8 cellular contexts compared by ENCODE assay signal in the genomic region with DNA sequence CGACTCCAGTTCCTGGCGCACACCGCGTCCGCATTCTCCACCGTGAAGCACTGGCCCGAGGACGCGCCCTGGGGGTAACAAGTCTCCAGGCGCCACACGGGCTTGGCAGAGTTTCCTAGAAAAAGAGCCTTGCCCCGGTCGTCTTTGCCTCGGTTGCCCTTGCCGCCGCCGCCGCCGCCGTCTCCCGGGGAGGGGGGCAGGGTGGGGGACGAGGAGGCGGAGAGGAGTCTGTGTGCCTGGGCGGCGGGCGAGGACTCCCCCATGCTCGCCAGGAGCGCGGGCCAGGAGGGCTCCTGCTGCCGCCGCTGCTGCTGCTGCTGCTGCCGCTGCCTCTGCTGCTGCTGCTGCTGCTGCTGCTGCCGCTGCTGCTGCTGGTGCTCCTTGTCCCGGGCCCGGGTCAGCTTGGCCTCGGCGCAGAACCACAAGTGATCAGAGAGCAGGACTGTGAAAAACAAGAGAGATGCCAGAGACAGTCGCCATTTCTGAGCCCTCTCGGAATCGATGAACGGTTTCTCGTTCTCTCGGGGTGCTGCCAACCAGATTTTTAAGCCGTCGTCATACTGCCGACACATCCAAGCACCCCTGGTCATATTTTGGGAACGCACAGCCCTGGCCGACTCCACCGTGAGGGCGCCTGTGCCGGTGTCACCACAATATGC.
DNase-seq lines count a peak whose midpoint lies in the region; ATAC-seq, FAIRE-seq and TF ChIP-seq lines count a peak whose summit lies in the region.

No MANE protein-coding gene starts in this region.

- H3K18ac ChIP-seq in H1 (ENCODE audit: extremely low read depth, low read length), result no peak overlapping the region

- H2AFZ ChIP-seq in H1 (ENCODE audit: low read length) (no peak overlapping the region; the same call in 1 of the 2 replicates), neuron (ENCODE audit: low read depth, low read length) (peak overlapping the region; percentile 99)

- peak overlapping the region in 3 of 8 donors; percentile 5 to 32 (median 24) for H3K4me3 Mint-ChIP-seq in CD4-positive, alpha-beta memory T cell

- no peak overlapping the region for H4K8ac ChIP-seq in H1 (ENCODE audit: extremely low read depth, insufficient read depth, low read length)

- no peak overlapping the region for H4K91ac ChIP-seq in H1 (replicated peaks; ENCODE audit: insufficient read length, low read length)

- H3K27ac ChIP-seq in H1 (ENCODE audit: low read depth, low read length), result no peak overlapping the region
- no peak overlapping the region for H3K27ac ChIP-seq in CD4-positive, alpha-beta memory T cell (ENCODE audit: low read depth, low read length)

- no peak for TF ChIP-seq POLR2A in H1 (IDR thresholded peaks at IDR 0.05; ENCODE audit: control extremely low read depth in 1 of 2, low read depth in 2 of 2, low read length in 2 of 2)

- no peak for TF ChIP-seq EP300 in H1 (IDR thresholded peaks at IDR 0.05; ENCODE audit: borderline replicate concordance in 1 of 2, low read depth in 2 of 2, low read length in 2 of 2)

- ATAC-seq in HG02884 (IDR thresholded peaks at IDR 0.05; ENCODE audit: unreplicated experiment), result no peak

- H3K4ac ChIP-seq in H1 (replicated peaks; ENCODE audit: insufficient read length, low read depth, low read length), result no peak overlapping the region

- peaks cover 0 to 4% of the 10 kb centered on the region in 2 experiments; a peak in 2 of 4 replicates for H3K79me2 ChIP-seq in H1 (ENCODE audit: control insufficient read depth in 1 of 2, insufficient read depth in 2 of 2, low read length in 2 of 2)

- H3K27me3 ChIP-seq in H1 (replicated peaks in 1 of 4; ENCODE audit: control insufficient read depth in 3 of 4, extremely low read depth in 1 of 4, insufficient read depth in 3 of 4, low read length in 3 of 4) (peaks cover 0 to 36% (median 20%) of the 10 kb centered on the region in 4 experiments; a peak in 6 of 7 replicates), neuron (ENCODE audit: insufficient read depth, low read length) (peaks cover 40% of the 10 kb centered on the region)
- no peaks in the 10 kb centered on the region for H3K27me3 ChIP-seq in CD4-positive, alpha-beta memory T cell (ENCODE audit: insufficient read depth, low read length)

- no peak overlapping the region for H2AK5ac ChIP-seq in H1 (ENCODE audit: low read depth, low read length)

- H3K79me1 ChIP-seq in H1 (ENCODE audit: low read depth, low read length), result no peaks in the 10 kb centered on the region

- 1% methylated on average over 31 of the region's 51 CpGs; no CpG with 5 or more reads in 1 of the 2 experiments for WGBS in H1 (ENCODE audit: extremely low coverage in 1 of 2, insufficient coverage in 1 of 2, insufficient read length in 1 of 2, insufficient replicate concordance in 2 of 2, low coverage in 1 of 2, low lambda C conversion rate in 2 of 2, missing lambda C conversion rate in 1 of 2), 2 experiments

- H3K4me1 ChIP-seq in ES-I3 (ENCODE audit: insufficient read depth, low read length) (no peaks in the 10 kb centered on the region), H1 (replicated peaks in 1 of 4; ENCODE audit: control insufficient read depth in 3 of 4, insufficient read depth in 4 of 4, low read length in 3 of 4) (peaks cover 0 to 5% (median 0%) of the 10 kb centered on the region in 4 experiments; a peak in 4 of 7 replicates), neuron (ENCODE audit: insufficient read depth, low read length) (peaks cover 20% of the 10 kb centered on the region)
- peaks cover 3% of the 10 kb centered on the region for H3K4me1 ChIP-seq in CD4-positive, alpha-beta memory T cell (ENCODE audit: insufficient read depth, low read length)

- POLR2A ChIA-PET in H1 (lab: Charles Lee; ENCODE audit: partially characterized antibody), result no interaction called here
- POLR2A ChIA-PET in CD4-positive, alpha-beta memory T cell (lab: Charles Lee; ENCODE audit: partially characterized antibody), result no interaction called here

- no peak for TF ChIP-seq CTCF in H1 (IDR thresholded peaks at IDR 0.05; ENCODE audit: control extremely low read depth in 1 of 3, insufficient read depth in 1 of 3, low read depth in 1 of 3, low read length in 3 of 3)

- H3K36me3 ChIP-seq in ES-I3 (ENCODE audit: insufficient read depth, low read length) (no peaks in the 10 kb centered on the region), H1 (ENCODE audit: control insufficient read depth in 2 of 4, insufficient read depth in 4 of 4, low read length in 3 of 4) (no peaks in the 10 kb centered on the region), neuron (ENCODE audit: insufficient read depth, low read length) (no peaks in the 10 kb centered on the region)
- H3K36me3 ChIP-seq in CD4-positive, alpha-beta memory T cell (ENCODE audit: insufficient read depth, low read length), result no peaks in the 10 kb centered on the region

- no peaks in the 10 kb centered on the region for H3K36me3 Mint-ChIP-seq in CD4-positive, alpha-beta memory T cell

- no peak overlapping the region for H2BK20ac ChIP-seq in H1 (ENCODE audit: low read length)

- CTCF ChIA-PET in H1 (lab: Charles Lee; ENCODE audit: partially characterized antibody), result interaction anchor here (0.6 kb wide), 1 partner anchor 181 kb away, joined by 3 read pairs; no protein-coding TSS in a partner anchor
- CTCF ChIA-PET in CD4-positive, alpha-beta memory T cell (lab: Charles Lee; ENCODE audit: partially characterized antibody), result no interaction called here

- H3K9me3 ChIP-seq in ES-I3 (ENCODE audit: control insufficient read depth, insufficient read depth, low read length) (no peaks in the 10 kb centered on the region), H1 (ENCODE audit: insufficient read depth in 2 of 2, low read depth in 1 of 2, low read length in 1 of 2) (no peaks in the 10 kb centered on the region), neuron (ENCODE audit: low read length) (no peaks in the 10 kb centered on the region)
- H3K9me3 ChIP-seq in CD4-positive, alpha-beta memory T cell (ENCODE audit: control insufficient read depth in 1 of 2, low read length in 2 of 2), result no peaks in the 10 kb centered on the region

- H3K23ac ChIP-seq in H1 (ENCODE audit: insufficient read length), result no peak overlapping the region

- H2BK120ac ChIP-seq in H1 (replicated peaks; ENCODE audit: low read depth, low read length), result no peak overlapping the region

- peaks cover 4 to 9% of the 10 kb centered on the region in 2 experiments for H4K20me1 ChIP-seq in H1 (replicated peaks in 1 of 2; ENCODE audit: control insufficient read depth in 1 of 2, insufficient read depth in 2 of 2, low read length in 2 of 2)

- peaks cover 18 to 33% of the 10 kb centered on the region in 2 donors for H3K27me3 Mint-ChIP-seq in CD4-positive, alpha-beta memory T cell

- intact Hi-C loops in CD4-positive, alpha-beta memory T cell (cut with micrococcal nuclease), result no loop called here

- no peak overlapping the region for H2BK5ac ChIP-seq in H1 (ENCODE audit: low read depth, low read length)

- H2BK12ac ChIP-seq in H1 (ENCODE audit: low read depth, low read length), result no peak overlapping the region

- H3K4me3 ChIP-seq in H1 (ENCODE audit: extremely low read depth in 1 of 4, insufficient read depth in 2 of 4, low read depth in 3 of 4, low read length in 4 of 4) (peak overlapping the region; percentile 73 to 85 (median 75)), neuron (ENCODE audit: low read length) (peak overlapping the region; percentile 46)
- no peak overlapping the region for H3K4me3 ChIP-seq in CD4-positive, alpha-beta memory T cell (ENCODE audit: low read length in 2 of 2)

- H3K9me3 Mint-ChIP-seq in CD4-positive, alpha-beta memory T cell, result peaks cover 2 to 16% (median 10%) of the 10 kb centered on the region in 8 donors

- FAIRE-seq in H1 (lab: Jason Lieb, UNC), result no peak

- TF ChIP-seq RAD21 in H1 (IDR thresholded peaks at IDR 0.05 in 1 of 2, conservative IDR thresholded peaks at IDR 0.05 in 1 of 2; ENCODE audit: low read depth in 2 of 2, low read length in 2 of 2), result peak in 1 of 2 experiments; percentile 11; a peak in 1 of 4 replicates

- H3K56ac ChIP-seq in H1 (replicated peaks; ENCODE audit: insufficient read length, low read depth, low read length), result no peak overlapping the region

- H3K23me2 ChIP-seq in H1 (ENCODE audit: low read depth, low read length), result peaks cover 18% of the 10 kb centered on the region

- DNase-seq in NCI-H524 (lab: John Stamatoyannopoulos, UW), result peak; percentile 14 to 57
- DNase-seq in H1 (ENCODE audit: low read depth in 1 of 2, low spot score in 2 of 2), result peak in 1 of 2 experiments; percentile 65
- DNase-seq in CD4-positive, alpha-beta memory T cell, result no peak
- DNase-seq in stimulated activated CD4-positive, alpha-beta T cell treated with anti-CD3 and anti-CD28 coated beads, Interleukin-15, amount 100 ng/mL, for 24 hours, result no peak
- no peak for DNase-seq in EL

- H3K4me1 Mint-ChIP-seq in CD4-positive, alpha-beta memory T cell, result peaks cover 0 to 15% (median 3%) of the 10 kb centered on the region in 4 donors

- no peak overlapping the region for H2BK15ac ChIP-seq in H1 (ENCODE audit: low read length)

- H3K9ac ChIP-seq in ES-I3 (ENCODE audit: low read depth, low read length) (peak overlapping the region; percentile 83; the same call in 1 of the 2 replicates), H1 (replicated peaks in 1 of 4; ENCODE audit: extremely low read depth in 1 of 4, low read depth in 3 of 4, low read length in 3 of 4) (peak overlapping the region in 1 of 4 experiments; percentile 22; a peak in 2 of 7 replicates)

- H3K14ac ChIP-seq in H1 (ENCODE audit: insufficient read length), result no peak overlapping the region

- no peak overlapping the region for H3K27ac Mint-ChIP-seq in CD4-positive, alpha-beta memory T cell

- no peak overlapping the region for H4K5ac ChIP-seq in H1 (ENCODE audit: insufficient read length, low read depth, low read length)

- peak overlapping the region; percentile 90 to 98 for H3K4me2 ChIP-seq in H1 (ENCODE audit: insufficient read depth in 1 of 2, low read depth in 2 of 2, low read length in 2 of 2)

TF ChIP-seq in H1, 55 proteins besides CTCF, POLR2A, EP300 and RAD21 (continues in another document):
- TF ChIP-seq CHD1 (IDR thresholded peaks at IDR 0.05; ENCODE audit: low read depth, low read length) (no peak), HDAC2 (IDR thresholded peaks at IDR 0.05; ENCODE audit: borderline replicate concordance in 1 of 2, low read depth in 2 of 2, low read length in 2 of 2) (no peak), TAF1 (IDR thresholded peaks at IDR 0.05; ENCODE audit: low read depth, low read length) (0 out of 2 replicates have a peak, but pooled peaks have one; percentile 13), NRF1 (IDR thresholded peaks at IDR 0.05; ENCODE audit: low read depth, low read length) (no peak), EGR1 (IDR thresholded peaks at IDR 0.05; ENCODE audit: borderline replicate concordance, low read depth, low read length) (no peak), SRF (IDR thresholded peaks at IDR 0.05; ENCODE audit: low read depth, low read length) (no peak), JUND (IDR thresholded peaks at IDR 0.05; ENCODE audit: low read length) (no peak), BRCA1 (IDR thresholded peaks at IDR 0.05; ENCODE audit: low read depth, low read length) (no peak), TAF7 (optimal IDR thresholded peaks at IDR 0.05; ENCODE audit: borderline replicate concordance, low read depth, low read length) (no peak), RBBP5 (IDR thresholded peaks at IDR 0.05; ENCODE audit: borderline replicate concordance, low read depth, low read length) (0 out of 2 replicates have a peak, but pooled peaks have one; percentile 53), KDM4A (IDR thresholded peaks at IDR 0.05; ENCODE audit: low read depth, low read length, severe bottlenecking) (peak; percentile 56)

Comparison
In these comparisons a context has a peak if more than half of its experiments do, and no peak if none do; other contexts are left out.
1. DNase-seq: peak in NCI-H524 (2 of 2); none in CD4-positive, alpha-beta memory T cell (0 of 5), stimulated activated CD4-positive, alpha-beta T cell treated with anti-CD3 and anti-CD28 coated beads, Interleukin-15, amount 100 ng/mL, for 24 hours (single experiment) and EL (single experiment).
2. H3K4me3 ChIP-seq: peak in H1 (4 of 4) and neuron (single experiment); none in CD4-positive, alpha-beta memory T cell (0 of 2).